In genomic region chr13:32246468-32246867, GRCh38 we compare ENCODE assay signal across 10 cellular contexts.
DNase-seq lines count a peak whose midpoint lies in the region; ATAC-seq, FAIRE-seq and TF ChIP-seq lines count a peak whose summit lies in the region.
"Had no signal": no experiment of that assay in that cellular context is flagged by ENCODE, and none has a peak within 500 bp of the region (broad histone marks: within the 10 kb centered on the region; RNA-seq: fewer than 3 reads in every experiment).

No MANE protein-coding gene starts in this region.

- peak; percentile 17 for DNase-seq in DMS153 treated with DMSO at 0.1 percent for 48 hours (lab: John Stamatoyannopoulos, UW; ENCODE audit: unreplicated experiment)
- no peak for DNase-seq in DMS153 (lab: John Stamatoyannopoulos, UW)
- DNase-seq in SIG-M5 (lab: John Stamatoyannopoulos, UW): peak; percentile 42
- peak; percentile 45 to 71 (median 56) for DNase-seq in K562 (ENCODE audit: extremely low read depth in 1 of 4, low spot score in 3 of 4)
- DNase-seq in keratinocyte (ENCODE audit: low read depth, low spot score): no peak
- DNase-seq in stimulated activated CD4-positive, alpha-beta T cell treated with anti-CD3 and anti-CD28 coated beads, Interleukin-4, amount 100 ng/mL, for 4 hours: peak; percentile 5 to 10

- WGBS in K562 (ENCODE audit: insufficient coverage, low coverage, missing lambda C conversion rate): 0% methylated on average over 2 of the region's 2 CpGs

- no peaks in the 10 kb centered on the region for H3K36me3 ChIP-seq in K562 (ENCODE audit: control insufficient read depth, insufficient read depth, low read length)
- no peaks in the 10 kb centered on the region for H3K36me3 ChIP-seq in keratinocyte (ENCODE audit: control insufficient read depth in 2 of 2, extremely low read depth in 1 of 2, insufficient read depth in 2 of 2, low read length in 2 of 2)
- H3K36me3 ChIP-seq: BLaER1 had no signal

- H3K4me2 ChIP-seq in K562 (ENCODE audit: insufficient read depth, low read length): no peak overlapping the region
- H3K4me2 ChIP-seq in keratinocyte (ENCODE audit: control insufficient read depth, extremely low read depth, insufficient read depth, low read depth, low read length): no peak overlapping the region
- H3K4me2 ChIP-seq: BLaER1 had no signal

- TF ChIP-seq CTCF in K562 (IDR thresholded peaks at IDR 0.05 in 2 of 3, conservative IDR thresholded peaks at IDR 0.05 in 1 of 3; ENCODE audit: insufficient read depth in 2 of 3, low read depth in 1 of 3, low read length in 3 of 3) (peak; percentile 69 to 74 (median 73)), keratinocyte (optimal IDR thresholded peaks at IDR 0.05 in 1 of 3, IDR thresholded peaks at IDR 0.05 in 1 of 3, conservative IDR thresholded peaks at IDR 0.05 in 1 of 3; ENCODE audit: extremely low read depth in 1 of 3, insufficient read depth in 2 of 3, low read length in 3 of 3) (peak; percentile 81 to 87 (median 82))

- POLR2A ChIA-PET in K562 (lab: Yijun Ruan, JAX): no interaction called here

- H2AFZ ChIP-seq in K562 (ENCODE audit: low read depth, low read length): no peak overlapping the region
- no peak overlapping the region for H2AFZ ChIP-seq in keratinocyte (ENCODE audit: control insufficient read depth, low read length)

- BruUV-seq in K562 (replicated peaks; lab: Mats Ljungman, UMichigan): no TSS peak

- peak; percentile 80 for ATAC-seq in GM19397 (IDR thresholded peaks at IDR 0.05; ENCODE audit: unreplicated experiment)
- ATAC-seq in HG03442 (IDR thresholded peaks at IDR 0.05; ENCODE audit: unreplicated experiment): peak; percentile 82
- peak; percentile 99 for ATAC-seq in K562

- TF ChIP-seq EP300 in K562 (IDR thresholded peaks at IDR 0.05; ENCODE audit: low read length): no peak

- H3K9me1 ChIP-seq in K562 (ENCODE audit: control insufficient read depth, insufficient read depth, low read length): no peaks in the 10 kb centered on the region
- no peaks in the 10 kb centered on the region for H3K9me1 ChIP-seq in keratinocyte (ENCODE audit: control insufficient read depth, extremely low read depth, insufficient read depth, low read length)

- no peaks in the 10 kb centered on the region for H3K9me3 ChIP-seq in K562 (replicated peaks; ENCODE audit: control insufficient read depth, insufficient read depth, low read depth, low read length)
- no peaks in the 10 kb centered on the region for H3K9me3 ChIP-seq in keratinocyte (ENCODE audit: control insufficient read depth, low read depth, low read length)
- H3K9me3 ChIP-seq: BLaER1 had no signal

- H3K79me2 ChIP-seq in K562 (ENCODE audit: control insufficient read depth, insufficient read depth, low read length): no peaks in the 10 kb centered on the region
- H3K79me2 ChIP-seq in keratinocyte (ENCODE audit: control insufficient read depth, insufficient read depth, low read length): no peaks in the 10 kb centered on the region

- no peak for TF ChIP-seq POLR2A in K562 (conservative IDR thresholded peaks at IDR 0.05)

- TF ChIP-seq RAD21 in K562 (CRISPR knock-in tag; conservative IDR thresholded peaks at IDR 0.05 in 1 of 2, IDR thresholded peaks at IDR 0.05 in 1 of 2): peak; percentile 47 to 70

- FAIRE-seq in K562 (lab: Jason Lieb, UNC) (peak; percentile 77), keratinocyte (lab: Jason Lieb, UNC) (peak; percentile 76)
- FAIRE-seq: endometrium had no signal

- H3K27me3 ChIP-seq in K562 (ENCODE audit: control insufficient read depth in 2 of 2, insufficient read depth in 2 of 2, low read length in 2 of 2) (peaks cover 0 to 10% of the 10 kb centered on the region in 2 experiments; a peak in 2 of 5 replicates), keratinocyte (ENCODE audit: control insufficient read depth, extremely low read depth, insufficient read depth, low read length) (no peaks in the 10 kb centered on the region)
- H3K27me3 ChIP-seq: BLaER1 had no signal

- H3K27ac ChIP-seq in K562 (ENCODE audit: extremely low read depth, low read depth, low read length) (no peak overlapping the region), keratinocyte (ENCODE audit: control insufficient read depth, insufficient read depth, low read length) (no peak overlapping the region)
- H3K27ac ChIP-seq: BLaER1 had no signal

- H3K4me3 ChIP-seq in K562 (no peak overlapping the region), keratinocyte (ENCODE audit: control insufficient read depth in 2 of 3, extremely low read depth in 1 of 3, insufficient read depth in 2 of 3, low read depth in 1 of 3, low read length in 3 of 3) (no peak overlapping the region)
- H3K4me3 ChIP-seq: BLaER1 had no signal

- H4K20me1 ChIP-seq in K562 (replicated peaks; ENCODE audit: control insufficient read depth, insufficient read depth, low read length): no peaks in the 10 kb centered on the region
- no peaks in the 10 kb centered on the region for H4K20me1 ChIP-seq in keratinocyte (ENCODE audit: control insufficient read depth, extremely low read depth, insufficient read depth, low read length)
- H4K20me1 ChIP-seq: BLaER1 had no signal

- in situ Hi-C loops in K562 (cut with MboI): no loop called here

- CTCF ChIA-PET in K562 (lab: Yijun Ruan, JAX; ENCODE audit: low intra/inter-chr PET ratio): interaction anchor here (0.7 to 1.1 kb wide), 2 partner anchors 64 kb away, joined by 4 read pairs; no protein-coding TSS in a partner anchor

- H3K9ac ChIP-seq in K562 (ENCODE audit: insufficient read depth in 1 of 2, low read depth in 2 of 2, low read length in 2 of 2) (no peak overlapping the region), keratinocyte (ENCODE audit: control insufficient read depth, extremely low read depth, insufficient read depth, low read length) (no peak overlapping the region)
- H3K9ac ChIP-seq: BLaER1 had no signal

- dilution Hi-C loops in keratinocyte (cut with MboI; ENCODE audit: extremely low pct_ligation_motif_present, low sequenced_read_pairs): no loop called here

- intact Hi-C loops in K562 (cut with micrococcal nuclease): loop anchor here (1.0 kb wide), 1 partner anchor 64 kb away; no protein-coding TSS in a partner anchor

- H3K4me1 ChIP-seq in K562 (replicated peaks in 1 of 2; ENCODE audit: control insufficient read depth in 2 of 2, insufficient read depth in 2 of 2, low read length in 2 of 2): no peaks in the 10 kb centered on the region
- H3K4me1 ChIP-seq in keratinocyte (ENCODE audit: control insufficient read depth, extremely low read depth, insufficient read depth, low read length): no peaks in the 10 kb centered on the region
- H3K4me1 ChIP-seq: BLaER1 had no signal

TF ChIP-seq in K562, 482 proteins besides CTCF, POLR2A, EP300 and RAD21:
- TF ChIP-seq VEZF1 (CRISPR knock-in tag; IDR thresholded peaks at IDR 0.05) (no peak), SMC3 (conservative IDR thresholded peaks at IDR 0.05; ENCODE audit: insufficient read depth, low read depth, low read length) (peak; percentile 43; the same call in 1 of the 2 replicates)

Comparison
In these comparisons a context has a peak if more than half of its experiments do, and no peak if none do; other contexts are left out.
1. DNase-seq: peak in DMS153 treated with DMSO at 0.1 percent for 48 hours (single experiment), SIG-M5 (single experiment), K562 (4 of 4) and stimulated activated CD4-positive, alpha-beta T cell treated with anti-CD3 and anti-CD28 coated beads, Interleukin-4, amount 100 ng/mL, for 4 hours (2 of 2); none in DMS153 (single experiment) and keratinocyte (single experiment).
2. Peak in every context shown above with its lines, with median percentiles within 50 percentile points of each other: ATAC-seq.